Comparison of ENCODE assay signal across 8 cellular contexts in the genomic region with DNA sequence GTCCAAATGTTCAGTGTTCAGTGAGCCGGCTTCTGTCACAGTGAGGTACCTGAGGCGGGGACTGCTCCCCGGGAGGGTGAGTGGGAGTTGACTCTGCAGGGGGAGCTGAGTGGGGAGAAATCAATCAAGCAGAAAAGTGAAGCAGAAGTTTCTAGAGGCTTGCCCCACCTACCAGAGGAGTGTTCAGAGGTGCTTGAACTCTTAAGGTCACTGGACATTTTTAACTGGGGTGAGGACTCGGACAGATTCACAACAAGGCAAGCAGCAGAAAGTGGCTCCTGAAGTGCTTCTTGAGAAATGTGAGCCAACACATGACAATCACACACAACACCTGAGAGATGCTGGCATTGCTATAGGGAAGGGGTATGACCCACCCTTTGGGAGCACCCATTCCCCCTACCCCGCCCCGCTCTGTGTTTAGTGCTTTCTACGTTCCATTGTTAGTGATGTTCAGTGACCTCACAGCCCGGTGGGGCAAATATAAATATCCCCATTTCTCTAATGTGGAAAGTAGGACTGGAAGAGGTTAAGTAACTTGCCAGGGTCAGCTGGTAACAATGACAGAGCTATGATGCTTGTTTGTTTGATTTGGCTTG. TPM values are rescaled to one million over a fixed set of nuclear protein-coding genes. Genes with fewer than 3 reads are reported as not detected.
A peak's percentile ranks its signal among the peaks of the same experiment; 100 is the strongest.
DNase-seq lines count a peak whose midpoint lies in the region; ATAC-seq and TF ChIP-seq lines count a peak whose summit lies in the region.

No MANE protein-coding gene starts in this region.

- H3K4me1 ChIP-seq in Loucy (ENCODE audit: insufficient read depth, low read length, poor library complexity, severe bottlenecking) (peaks cover 25% of the 10 kb centered on the region), esophagus (ENCODE audit: control insufficient read depth in 2 of 2, insufficient read depth in 2 of 2, low read length in 1 of 2) (peaks cover 3 to 8% of the 10 kb centered on the region in 2 donors), sigmoid colon (peaks cover 0 to 33% (median 22%) of the 10 kb centered on the region in 4 donors)

- no peak for TF ChIP-seq EP300 in sigmoid colon (IDR thresholded peaks at IDR 0.05)

- H4K20me1 ChIP-seq in Loucy (ENCODE audit: insufficient read depth, low read length, poor library complexity, severe bottlenecking): no peaks in the 10 kb centered on the region

- H3K9ac ChIP-seq in Loucy (ENCODE audit: low read depth, low read length, poor library complexity, severe bottlenecking): peak overlapping the region; percentile 64

- peak overlapping the region; percentile 88 to 93 for H3K27ac ChIP-seq in esophagus (ENCODE audit: low read depth in 2 of 2, low read length in 1 of 2)
- peak overlapping the region; percentile 70 to 92 (median 88) for H3K27ac ChIP-seq in sigmoid colon

- TF ChIP-seq POLR2A in sigmoid colon (IDR thresholded peaks at IDR 0.05): no peak

- no peaks in the 10 kb centered on the region for H3K36me3 ChIP-seq in Loucy (ENCODE audit: insufficient read depth, low read length)
- H3K36me3 ChIP-seq in esophagus (ENCODE audit: control insufficient read depth in 2 of 2, insufficient read depth in 2 of 2, low read length in 1 of 2): no peaks in the 10 kb centered on the region
- no peaks in the 10 kb centered on the region for H3K36me3 ChIP-seq in sigmoid colon

- no peaks in the 10 kb centered on the region for H3K27me3 ChIP-seq in Loucy (ENCODE audit: insufficient read depth, low read length, poor library complexity, severe bottlenecking)
- no peaks in the 10 kb centered on the region for H3K27me3 ChIP-seq in esophagus (ENCODE audit: control insufficient read depth in 1 of 2, insufficient read depth in 2 of 2, low read length in 2 of 2)
- no peaks in the 10 kb centered on the region for H3K27me3 ChIP-seq in sigmoid colon

- H3F3A ChIP-seq in Loucy (ENCODE audit: low read depth): no peaks in the 10 kb centered on the region

- WGBS in esophagus, 2 donors: 83 to 88% methylated on average over 8 of the region's 8 CpGs
- 74 to 85% methylated on average over 8 of the region's 8 CpGs for WGBS in sigmoid colon, 2 donors

- intact Hi-C loops in sigmoid colon (cut with DNase I) (loop anchor here (1.0 to 5.0 kb wide), 4 partner anchors 49 to 174 kb away; partner anchors contain the start of gene AKAP13), posterior vena cava (cut with DNase I) (loop anchor here (10.0 kb wide), 3 partner anchors 83 to 193 kb away; no protein-coding TSS in a partner anchor)

- no peak for TF ChIP-seq CTCF in Loucy (conservative IDR thresholded peaks at IDR 0.05; ENCODE audit: low read length)
- TF ChIP-seq CTCF in sigmoid colon (IDR thresholded peaks at IDR 0.05): no peak

- H2AFZ ChIP-seq in Loucy (ENCODE audit: low read length): peak overlapping the region; percentile 95

- no peaks in the 10 kb centered on the region for H3K79me2 ChIP-seq in Loucy (ENCODE audit: insufficient read depth, low read length)

- peak; percentile 3 for ATAC-seq in GM18498 (IDR thresholded peaks at IDR 0.05; ENCODE audit: unreplicated experiment)

- H3K4me3 ChIP-seq in Loucy (ENCODE audit: low read length, poor library complexity, severe bottlenecking): peak overlapping the region; percentile 62
- no peak overlapping the region for H3K4me3 ChIP-seq in esophagus (ENCODE audit: low read depth in 1 of 2, low read length in 2 of 2)
- no peak overlapping the region for H3K4me3 ChIP-seq in sigmoid colon

- no peak for DNase-seq in sigmoid colon
- no peak for DNase-seq in posterior vena cava (ENCODE audit: low spot score)
- DNase-seq in NCI-H128 (lab: John Stamatoyannopoulos, UW; ENCODE audit: unreplicated experiment): no peak
- DNase-seq in stimulated activated naive CD4-positive, alpha-beta T cell (lab: John Stamatoyannopoulos, UW): no peak
- no peak for DNase-seq in cerebellar cortex (ENCODE audit: low spot score)

- no peaks in the 10 kb centered on the region for H3K9me2 ChIP-seq in Loucy (replicated peaks; ENCODE audit: low read depth, low read length)

- H3K4me2 ChIP-seq in Loucy (ENCODE audit: low read depth, low read length, poor library complexity, severe bottlenecking): peak overlapping the region; percentile 69

- no peaks in the 10 kb centered on the region for H3K9me3 ChIP-seq in Loucy (ENCODE audit: insufficient read depth, low read depth, low read length)
- no peaks in the 10 kb centered on the region for H3K9me3 ChIP-seq in esophagus (ENCODE audit: control insufficient read depth in 2 of 2, insufficient read depth in 1 of 2, low read depth in 1 of 2, low read length in 1 of 2)
- H3K9me3 ChIP-seq in sigmoid colon: no peaks in the 10 kb centered on the region

RNA-seq across cellular contexts. Expression of gene AKAP13, which starts 48.6 kb away (rescaled TPM):
- 10 to 100 TPM; 27.6 to 35.7 TPM for polyA plus RNA-seq in esophagus
- 100 to 1,000 TPM in 3 of 4 donors, 10 to 100 TPM in 1; 98.5 to 142 (median 126) TPM for total RNA-seq in sigmoid colon
- 10 to 100 TPM; 21.6 to 73.7 (median 43.0) TPM for polyA plus RNA-seq in sigmoid colon
- total RNA-seq in posterior vena cava: 100 to 1,000 TPM; 214 TPM
